8 cellular contexts compared by ENCODE assay signal in the genomic region with DNA sequence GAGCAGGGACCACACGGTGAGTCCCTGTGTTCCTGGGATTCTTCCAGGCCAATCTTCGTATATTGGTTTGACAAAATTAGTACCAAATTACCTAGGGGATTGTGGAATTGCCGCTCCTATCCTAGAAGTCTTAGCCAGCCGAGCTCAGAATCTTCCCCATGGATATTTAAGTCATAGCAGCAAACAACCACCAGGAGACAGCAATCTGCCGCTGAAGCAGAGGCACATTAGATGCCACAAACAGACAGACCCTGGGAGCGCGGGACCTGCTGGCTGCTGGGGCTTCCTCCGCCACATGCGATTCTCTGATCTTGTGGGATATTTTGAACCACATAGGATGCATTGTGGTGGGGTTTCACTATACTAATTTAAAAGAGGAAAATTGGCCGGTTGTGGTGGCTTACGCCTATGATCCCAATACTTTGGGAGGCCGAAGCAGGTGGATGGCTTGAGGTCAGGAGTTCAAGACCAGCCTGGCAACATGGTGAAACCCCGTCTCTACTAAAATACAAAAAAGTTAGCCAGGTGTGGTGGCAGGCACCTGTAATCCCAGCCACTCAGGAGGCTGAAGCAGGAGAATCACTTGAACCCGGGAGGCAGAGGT. TPM values are rescaled to one million over a fixed set of nuclear protein-coding genes. Genes with fewer than 3 reads are reported as not detected.
A peak's percentile ranks its signal among the peaks of the same experiment; 100 is the strongest.
DNase-seq lines count a peak whose midpoint lies in the region; ATAC-seq and TF ChIP-seq lines count a peak whose summit lies in the region.

No MANE protein-coding gene starts in this region.

- H3K4me1 ChIP-seq in BE2C (no peaks in the 10 kb centered on the region), HAP-1 (no peaks in the 10 kb centered on the region)

- in situ Hi-C loops in HAP-1 (cut with MboI; ENCODE audit: low sequenced_read_pairs): no loop called here

- H3K27me3 ChIP-seq in BE2C (peaks cover 7% of the 10 kb centered on the region; the same call in 1 of the 2 replicates), HAP-1 (ENCODE audit: low read depth) (no peaks in the 10 kb centered on the region; the same call in none of the 2 replicates), WERI-Rb-1 (ENCODE audit: insufficient read depth, low read depth, severe bottlenecking) (no peaks in the 10 kb centered on the region)

- ATAC-seq in HG03565 (IDR thresholded peaks at IDR 0.05; ENCODE audit: unreplicated experiment) (no peak), GM19455 (IDR thresholded peaks at IDR 0.05; ENCODE audit: unreplicated experiment) (no peak)

- H3K36me3 ChIP-seq in BE2C: no peaks in the 10 kb centered on the region
- no peaks in the 10 kb centered on the region for H3K36me3 ChIP-seq in HAP-1 (replicated peaks)
- H3K36me3 ChIP-seq in WERI-Rb-1: no peaks in the 10 kb centered on the region

- TF ChIP-seq CTCF in BE2C (IDR thresholded peaks at IDR 0.05; ENCODE audit: low read depth, low read length): peak; percentile 74
- TF ChIP-seq CTCF in WERI-Rb-1 (IDR thresholded peaks at IDR 0.05; ENCODE audit: low read depth, low read length): peak; percentile 80

- H3K9me3 ChIP-seq in BE2C: no peaks in the 10 kb centered on the region
- no peaks in the 10 kb centered on the region for H3K9me3 ChIP-seq in HAP-1
- no peaks in the 10 kb centered on the region for H3K9me3 ChIP-seq in WERI-Rb-1 (ENCODE audit: severe bottlenecking)

- H3K4me3 ChIP-seq in BE2C (ENCODE audit: low read depth, low read length) (no peak overlapping the region), HAP-1 (no peak overlapping the region), WERI-Rb-1 (ENCODE audit: low read depth, low read length) (no peak overlapping the region)

- H3K27ac ChIP-seq in WERI-Rb-1: no peak overlapping the region

- DNase-seq in BE2C (peak; percentile 60), HAP-1 (ENCODE audit: low spot score in 2 of 2) (peak; percentile 28 to 62), WERI-Rb-1 (peak; percentile 52), iPS-NIHi7 (ENCODE audit: extremely low spot score) (peak; percentile 81), middle frontal gyrus (ENCODE audit: extremely low spot score, low spot score) (no peak), GDM1 (lab: John Stamatoyannopoulos, UW) (no peak)

RNA-seq across cellular contexts. Expression of gene ZBTB43, which starts 31.7 kb away (rescaled TPM):
- polyA plus RNA-seq in BE2C (2012; ENCODE audit: insufficient read depth, insufficient read length, low read depth): 9.8 TPM

Comparison
In these comparisons a context has a peak if more than half of its experiments do, and no peak if none do; other contexts are left out.
1. DNase-seq: peak in BE2C (single experiment), HAP-1 (2 of 2), WERI-Rb-1 (single experiment) and iPS-NIHi7 (single experiment); none in middle frontal gyrus (single experiment) and GDM1 (single experiment).